Comparison of ENCODE assay signal across 1 cellular context in the genomic region with DNA sequence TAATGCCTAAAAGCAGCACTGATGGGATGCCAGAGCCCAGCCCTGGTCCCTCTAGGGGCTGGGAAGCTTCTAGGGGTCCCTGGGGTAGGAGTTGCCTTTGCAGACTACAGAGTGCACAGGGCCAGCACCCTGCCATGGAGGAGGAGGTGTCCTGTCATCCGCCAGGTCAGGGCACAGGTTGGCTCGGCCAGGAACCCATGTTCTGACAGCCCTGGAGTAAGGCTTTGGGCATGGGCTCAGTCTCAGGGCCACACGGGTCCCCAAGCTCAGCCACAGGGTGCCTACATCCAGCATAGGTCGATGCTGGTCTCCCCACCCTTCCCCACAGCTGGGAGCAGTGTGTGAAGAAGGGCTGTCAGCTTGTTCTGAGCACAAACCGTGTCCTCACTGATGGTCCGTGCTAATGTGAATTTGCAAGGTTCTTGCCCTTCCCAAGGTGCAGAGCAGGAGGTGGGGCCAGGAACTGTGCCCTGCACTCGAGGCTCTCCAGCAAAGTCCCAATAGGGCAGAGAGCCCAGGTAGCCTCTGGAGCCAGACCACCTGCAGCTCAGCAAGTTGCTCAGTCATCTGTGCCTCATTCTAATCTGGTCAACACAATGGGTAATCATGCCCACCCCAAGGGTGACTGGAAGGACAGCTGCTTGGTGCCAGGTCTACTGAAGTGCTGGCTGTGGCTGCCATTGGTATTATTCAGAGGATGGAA.
TF ChIP-seq lines count a peak whose summit lies in the region.

No MANE protein-coding gene starts in this region.

TF ChIP-seq in Ishikawa, 13 proteins besides CTCF, POLR2A, EP300 and RAD21 (continued from another document):
- TF ChIP-seq, protein P1, sequence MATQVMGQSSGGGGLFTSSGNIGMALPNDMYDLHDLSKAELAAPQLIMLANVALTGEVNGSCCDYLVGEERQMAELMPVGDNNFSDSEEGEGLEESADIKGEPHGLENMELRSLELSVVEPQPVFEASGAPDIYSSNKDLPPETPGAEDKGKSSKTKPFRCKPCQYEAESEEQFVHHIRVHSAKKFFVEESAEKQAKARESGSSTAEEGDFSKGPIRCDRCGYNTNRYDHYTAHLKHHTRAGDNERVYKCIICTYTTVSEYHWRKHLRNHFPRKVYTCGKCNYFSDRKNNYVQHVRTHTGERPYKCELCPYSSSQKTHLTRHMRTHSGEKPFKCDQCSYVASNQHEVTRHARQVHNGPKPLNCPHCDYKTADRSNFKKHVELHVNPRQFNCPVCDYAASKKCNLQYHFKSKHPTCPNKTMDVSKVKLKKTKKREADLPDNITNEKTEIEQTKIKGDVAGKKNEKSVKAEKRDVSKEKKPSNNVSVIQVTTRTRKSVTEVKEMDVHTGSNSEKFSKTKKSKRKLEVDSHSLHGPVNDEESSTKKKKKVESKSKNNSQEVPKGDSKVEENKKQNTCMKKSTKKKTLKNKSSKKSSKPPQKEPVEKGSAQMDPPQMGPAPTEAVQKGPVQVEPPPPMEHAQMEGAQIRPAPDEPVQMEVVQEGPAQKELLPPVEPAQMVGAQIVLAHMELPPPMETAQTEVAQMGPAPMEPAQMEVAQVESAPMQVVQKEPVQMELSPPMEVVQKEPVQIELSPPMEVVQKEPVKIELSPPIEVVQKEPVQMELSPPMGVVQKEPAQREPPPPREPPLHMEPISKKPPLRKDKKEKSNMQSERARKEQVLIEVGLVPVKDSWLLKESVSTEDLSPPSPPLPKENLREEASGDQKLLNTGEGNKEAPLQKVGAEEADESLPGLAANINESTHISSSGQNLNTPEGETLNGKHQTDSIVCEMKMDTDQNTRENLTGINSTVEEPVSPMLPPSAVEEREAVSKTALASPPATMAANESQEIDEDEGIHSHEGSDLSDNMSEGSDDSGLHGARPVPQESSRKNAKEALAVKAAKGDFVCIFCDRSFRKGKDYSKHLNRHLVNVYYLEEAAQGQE (IDR thresholded peaks at IDR 0.05; ENCODE audit: low read depth) = no peak
- TF ChIP-seq TCF12 (IDR thresholded peaks at IDR 0.05; ENCODE audit: low read depth) (peak; percentile 74), CEBPB (IDR thresholded peaks at IDR 0.05) (no peak), FOXM1 (IDR thresholded peaks at IDR 0.05; ENCODE audit: borderline replicate concordance, low read depth) (peak; percentile 69; the same call in 1 of the 2 replicates), TAF1 (IDR thresholded peaks at IDR 0.05; ENCODE audit: low read depth) (no peak)
